Comparison of ENCODE assay signal across 24 cellular contexts in the genomic region with DNA sequence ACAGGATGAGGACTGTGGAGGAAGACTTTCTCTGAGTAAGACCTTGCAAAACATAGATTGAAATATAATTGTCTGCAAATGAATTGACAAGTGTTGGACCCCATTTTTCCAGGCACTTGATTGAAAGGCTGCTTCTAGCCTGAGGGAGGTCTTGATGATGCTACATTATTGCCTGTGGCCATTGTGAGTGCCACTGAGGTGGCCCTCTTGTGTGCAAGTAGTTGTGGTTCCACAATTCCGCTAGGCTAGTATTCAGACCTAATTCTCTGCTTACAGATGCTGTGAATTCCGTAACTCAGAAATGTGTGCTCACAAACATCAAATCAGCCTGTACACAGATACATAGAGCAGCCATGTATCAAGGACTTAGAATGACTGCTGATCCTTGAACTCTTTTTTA. TPM values are rescaled to one million over a fixed set of nuclear protein-coding genes. Genes with fewer than 3 reads are reported as not detected.
A peak's percentile ranks its signal among the peaks of the same experiment; 100 is the strongest.
DNase-seq lines count a peak whose midpoint lies in the region; ATAC-seq, FAIRE-seq and TF ChIP-seq lines count a peak whose summit lies in the region.
"Had no signal": no experiment of that assay in that cellular context is flagged by ENCODE, and none has a peak within 500 bp of the region (broad histone marks: within the 10 kb centered on the region; RNA-seq: fewer than 3 reads in every experiment).

No MANE protein-coding gene starts in this region.

- peaks cover 16% of the 10 kb centered on the region for H3K36me3 Mint-ChIP-seq in nephron (ENCODE audit: low read depth)
- H3K36me3 Mint-ChIP-seq in activated naive CD8-positive, alpha-beta T cell treated with anti-CD3 and anti-CD28 coated beads for 36 hours, result peaks cover 15% of the 10 kb centered on the region

- TF ChIP-seq CTCF in right atrium auricular region (IDR thresholded peaks at IDR 0.05), result no peak
- TF ChIP-seq CTCF in K562 (IDR thresholded peaks at IDR 0.05 in 2 of 3, conservative IDR thresholded peaks at IDR 0.05 in 1 of 3; ENCODE audit: insufficient read depth in 2 of 3, low read depth in 1 of 3, low read length in 3 of 3), result no peak
- TF ChIP-seq CTCF in nephron (IDR thresholded peaks at IDR 0.05; ENCODE audit: unreplicated experiment in 3 of 3), result no peak

- in situ Hi-C loops in K562 (cut with MboI), result no loop called here

- no peak overlapping the region for H3K4me3 Mint-ChIP-seq in nephron
- H3K4me3 Mint-ChIP-seq in activated naive CD8-positive, alpha-beta T cell treated with anti-CD3 and anti-CD28 coated beads for 36 hours, result no peak overlapping the region
- H3K4me3 Mint-ChIP-seq: activated CD8-positive, alpha-beta T cell treated with anti-CD3 and anti-CD28 coated beads for 36 hours had no signal

- intact Hi-C loops in cardiac septum (cut with DNase I), result no loop called here
- intact Hi-C loops in K562 (cut with micrococcal nuclease), result no loop called here

- BruUV-seq in K562 (replicated peaks; lab: Mats Ljungman, UMichigan), result no TSS peak

- H3K9me3 Mint-ChIP-seq in nephron, result no peaks in the 10 kb centered on the region
- H3K9me3 Mint-ChIP-seq in activated naive CD8-positive, alpha-beta T cell treated with anti-CD3 and anti-CD28 coated beads for 36 hours, result no peaks in the 10 kb centered on the region
- H3K9me3 Mint-ChIP-seq: activated CD8-positive, alpha-beta T cell treated with anti-CD3 and anti-CD28 coated beads for 36 hours; activated naive CD4-positive, alpha-beta T cell treated with anti-CD3 and anti-CD28 coated beads, Interleukin-2, amount 50 U/mL, for 72 hours had no signal

- DNase-seq in right atrium auricular region (ENCODE audit: low spot score) (no peak), cardiac septum (ENCODE audit: low spot score) (no peak), K562 (ENCODE audit: extremely low read depth in 1 of 4, low spot score in 3 of 4) (no peak), AG08395 (ENCODE audit: low spot score) (no peak), SHP77 treated with DMSO at 0.1 percent for 48 hours (lab: John Stamatoyannopoulos, UW) (no peak)
- no peak for DNase-seq in activated naive CD8-positive, alpha-beta T cell treated with anti-CD3 and anti-CD28 coated beads for 36 hours
- DNase-seq: activated CD8-positive, alpha-beta T cell treated with anti-CD3 and anti-CD28 coated beads for 36 hours; C1 segment of cervical spinal cord; DMS 273 treated with DMSO at 0.1 percent for 48 hours; NCI-H1694; NCI-H345; NK-92 treated with Interleukin-12 subunit alpha and Interleukin-12 subunit beta, amount 100 ng/mL, for 24 hours; stimulated activated CD4-positive, alpha-beta T cell treated with anti-CD3 and anti-CD28 coated beads, Interleukin-4, amount 100 ng/mL, for 4 hours; substantia nigra; WERI-Rb-1 had no signal

- peak in 1 of 2 experiments; percentile 7; a peak in 1 of 4 replicates for TF ChIP-seq RAD21 in K562 (CRISPR knock-in tag; conservative IDR thresholded peaks at IDR 0.05 in 1 of 2, IDR thresholded peaks at IDR 0.05 in 1 of 2)

- no peak overlapping the region for H2AFZ ChIP-seq in K562 (ENCODE audit: low read depth, low read length)
- H2AFZ ChIP-seq: parathyroid adenoma had no signal

- H3K9ac ChIP-seq in K562 (ENCODE audit: insufficient read depth in 1 of 2, low read depth in 2 of 2, low read length in 2 of 2), result no peak overlapping the region
- H3K9ac ChIP-seq: parathyroid adenoma had no signal

- TF ChIP-seq POLR2A in K562 (conservative IDR thresholded peaks at IDR 0.05), result no peak

- CTCF ChIA-PET in K562 (lab: Yijun Ruan, JAX; ENCODE audit: low intra/inter-chr PET ratio), result no interaction called here

- ATAC-seq in K562 (no peak), HG02885 (IDR thresholded peaks at IDR 0.05; ENCODE audit: poor library complexity, unreplicated experiment) (no peak)
- ATAC-seq: activated CD8-positive, alpha-beta T cell treated with anti-CD3 and anti-CD28 coated beads for 36 hours; activated naive CD4-positive, alpha-beta T cell treated with anti-CD3 and anti-CD28 coated beads, Interleukin-2, amount 50 U/mL, for 72 hours had no signal

- 0 out of 2 replicates have a peak, but pooled peaks cover 3% of the 10 kb centered on the region for H4K20me1 ChIP-seq in K562 (replicated peaks; ENCODE audit: control insufficient read depth, insufficient read depth, low read length)

- H3K4me1 ChIP-seq in right atrium auricular region (peaks cover 0 to 70% of the 10 kb centered on the region in 2 donors), K562 (replicated peaks in 1 of 2; ENCODE audit: control insufficient read depth in 2 of 2, insufficient read depth in 2 of 2, low read length in 2 of 2) (peaks cover 3 to 56% of the 10 kb centered on the region in 2 experiments)

- no peaks in the 10 kb centered on the region for H3K27me3 Mint-ChIP-seq in nephron (ENCODE audit: low read depth)
- no peaks in the 10 kb centered on the region for H3K27me3 Mint-ChIP-seq in activated naive CD8-positive, alpha-beta T cell treated with anti-CD3 and anti-CD28 coated beads for 36 hours
- H3K27me3 Mint-ChIP-seq: activated CD8-positive, alpha-beta T cell treated with anti-CD3 and anti-CD28 coated beads for 36 hours had no signal

- 88% methylated on average over 2 of the region's 2 CpGs for WGBS in K562 (ENCODE audit: insufficient coverage, low coverage, missing lambda C conversion rate)

- POLR2A ChIA-PET in K562 (lab: Yijun Ruan, JAX), result interaction anchor here (0.6 to 2.0 kb wide), 4 partner anchors 8 to 26 kb away, joined by 3 to 10 read pairs (median 4); no protein-coding TSS in a partner anchor

- peaks cover 99% of the 10 kb centered on the region for H3K79me2 ChIP-seq in K562 (ENCODE audit: control insufficient read depth, insufficient read depth, low read length)

- H3K36me3 ChIP-seq in right atrium auricular region, result no peaks in the 10 kb centered on the region
- H3K36me3 ChIP-seq in K562 (ENCODE audit: control insufficient read depth, insufficient read depth, low read length), result peaks cover 24% of the 10 kb centered on the region
- H3K36me3 ChIP-seq: esophagus muscularis mucosa, WERI-Rb-1 had no signal

- no peaks in the 10 kb centered on the region for H3K9me3 ChIP-seq in right atrium auricular region
- no peaks in the 10 kb centered on the region for H3K9me3 ChIP-seq in K562 (replicated peaks; ENCODE audit: control insufficient read depth, insufficient read depth, low read depth, low read length)
- H3K9me3 ChIP-seq: body of pancreas, esophagus muscularis mucosa had no signal

- H3K27ac ChIP-seq in right atrium auricular region (peak overlapping the region; percentile 18 to 25), K562 (ENCODE audit: extremely low read depth, low read depth, low read length) (peak overlapping the region; percentile 11; the same call in 1 of the 3 replicates)
- H3K27ac ChIP-seq: parathyroid adenoma, WERI-Rb-1 had no signal

- no peak for FAIRE-seq in K562 (lab: Jason Lieb, UNC)
- FAIRE-seq: A204.1, G401.6, GM12878 had no signal

- H3K4me1 Mint-ChIP-seq in nephron, result peaks cover 69% of the 10 kb centered on the region
- peaks cover 10% of the 10 kb centered on the region for H3K4me1 Mint-ChIP-seq in activated naive CD8-positive, alpha-beta T cell treated with anti-CD3 and anti-CD28 coated beads for 36 hours

- H3K27me3 ChIP-seq in right atrium auricular region (no peaks in the 10 kb centered on the region), K562 (ENCODE audit: control insufficient read depth in 2 of 2, insufficient read depth in 2 of 2, low read length in 2 of 2) (no peaks in the 10 kb centered on the region)
- H3K27me3 ChIP-seq: body of pancreas, esophagus muscularis mucosa had no signal

- H3K4me3 ChIP-seq in right atrium auricular region (no peak overlapping the region), K562 (no peak overlapping the region)
- H3K4me3 ChIP-seq: body of pancreas, esophagus muscularis mucosa, GM12878 had no signal

- no peak for TF ChIP-seq EP300 in K562 (IDR thresholded peaks at IDR 0.05; ENCODE audit: low read length)

- no peaks in the 10 kb centered on the region for H3K9me1 ChIP-seq in K562 (ENCODE audit: control insufficient read depth, insufficient read depth, low read length)

- peak overlapping the region; percentile 52 to 79 (median 61) for H3K27ac Mint-ChIP-seq in nephron
- no peak overlapping the region for H3K27ac Mint-ChIP-seq in activated naive CD8-positive, alpha-beta T cell treated with anti-CD3 and anti-CD28 coated beads for 36 hours
- H3K27ac Mint-ChIP-seq: activated CD8-positive, alpha-beta T cell treated with anti-CD3 and anti-CD28 coated beads for 36 hours; activated naive CD4-positive, alpha-beta T cell treated with anti-CD3 and anti-CD28 coated beads, Interleukin-2, amount 50 U/mL, for 72 hours had no signal

- no peak overlapping the region for H3K4me2 ChIP-seq in K562 (ENCODE audit: insufficient read depth, low read length)

TF ChIP-seq in K562, 482 proteins besides CTCF, POLR2A, EP300 and RAD21 (continues in another document):
- TF ChIP-seq, protein P1, sequence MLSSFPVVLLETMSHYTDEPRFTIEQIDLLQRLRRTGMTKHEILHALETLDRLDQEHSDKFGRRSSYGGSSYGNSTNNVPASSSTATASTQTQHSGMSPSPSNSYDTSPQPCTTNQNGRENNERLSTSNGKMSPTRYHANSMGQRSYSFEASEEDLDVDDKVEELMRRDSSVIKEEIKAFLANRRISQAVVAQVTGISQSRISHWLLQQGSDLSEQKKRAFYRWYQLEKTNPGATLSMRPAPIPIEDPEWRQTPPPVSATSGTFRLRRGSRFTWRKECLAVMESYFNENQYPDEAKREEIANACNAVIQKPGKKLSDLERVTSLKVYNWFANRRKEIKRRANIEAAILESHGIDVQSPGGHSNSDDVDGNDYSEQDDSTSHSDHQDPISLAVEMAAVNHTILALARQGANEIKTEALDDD (IDR thresholded peaks at IDR 0.05), result 0 out of 2 replicates have a peak, but pooled peaks have one; percentile 2

RNA-seq across cellular contexts. Expression of gene FNDC3B, which starts 34.6 kb away (rescaled TPM):
- total RNA-seq in right atrium auricular region, result 10 to 100 TPM; 57.6 to 69.3 TPM
- total RNA-seq in cardiac septum, result 139 TPM
- 142 and 253 TPM in 2 replicates for total RNA-seq in K562 (2011; cell fraction: chromatin; rRNA removed; ENCODE audit: low replicate concordance)
- total RNA-seq in K562 (2011; cell fraction: nucleolus; rRNA removed), result 37.0 and 58.0 TPM in 2 replicates
- total RNA-seq in K562 (2011; cell fraction: nucleoplasm; rRNA removed), result 132 and 200 TPM in 2 replicates
- total RNA-seq in K562 (2014; rRNA removed), result 19.1 and 20.2 TPM in 2 replicates
- 23.8 and 29.5 TPM in 2 replicates for total RNA-seq in K562 (2014; rRNA removed; fragmentation: Illumina TruSeq; extraction: Trizol)
- 25.6 and 26.1 TPM in 2 replicates for total RNA-seq in K562 (2015; rRNA removed; fragmentation: Illumina TruSeq; extraction: Trizol)
- 29.5 and 35.8 TPM in 2 replicates for total RNA-seq in K562 (2021)
- 10.9 and 12.1 TPM in 2 replicates for polyA plus RNA-seq in K562 (2011; rRNA removed)
- 7.1 and 12.2 TPM in 2 replicates for polyA plus RNA-seq in K562 (2011; cell fraction: cytosol; rRNA removed)
- 46.5 and 50.1 TPM in 2 replicates for polyA plus RNA-seq in K562 (2011; cell fraction: nucleus; rRNA removed)
- 14.7 and 30.8 TPM in 2 replicates for polyA plus RNA-seq in K562 (2012)
- polyA plus RNA-seq in K562 (2014; fragmentation: Illumina TruSeq; extraction: Trizol), result 14.0 and 16.2 TPM in 2 replicates
- polyA plus RNA-seq in K562 (2014; fragmentation: Nextera tagmentation; extraction: Ambion mirVana), result 10 to 100 TPM in 1 of 2 experiments, 1 to 10 TPM in 1; 7.0 to 10.5 TPM
- polyA plus RNA-seq in K562 (2014; rRNA removed), result 9.2 and 9.8 TPM in 2 replicates
- 46.1 and 71.6 TPM in 2 replicates for polyA minus RNA-seq in K562 (2011; rRNA and poly(A)+ RNA removed)
- polyA minus RNA-seq in K562 (2011; cell fraction: cytosol; rRNA and poly(A)+ RNA removed), result 11.2 and 13.2 TPM in 2 replicates
- 59.6 and 111 TPM in 2 replicates for polyA minus RNA-seq in K562 (2011; cell fraction: nucleus; rRNA and poly(A)+ RNA removed)
- 10 to 100 TPM; 11.6 to 12.2 TPM for total RNA-seq in activated naive CD8-positive, alpha-beta T cell treated with anti-CD3 and anti-CD28 coated beads for 36 hours
